ENCODE assay signal across 10 cellular contexts in genomic region chr1:167499657-167500056, GRCh38. TPM values are rescaled to one million over a fixed set of nuclear protein-coding genes. Genes with fewer than 3 reads are reported as not detected.
DNase-seq lines count a peak whose midpoint lies in the region; ATAC-seq and TF ChIP-seq lines count a peak whose summit lies in the region.
"Had no signal": no experiment of that assay in that cellular context is flagged by ENCODE, and none has a peak within 500 bp of the region (broad histone marks: within the 10 kb centered on the region; RNA-seq: fewer than 3 reads in every experiment).

No MANE protein-coding gene starts in this region.

- H3K79me1 ChIP-seq in neuronal stem cell (ENCODE audit: low read depth, low read length) (no peaks in the 10 kb centered on the region), mesendoderm (ENCODE audit: low read length) (no peaks in the 10 kb centered on the region)

- H4K20me1 ChIP-seq in Karpas-422 (ENCODE audit: insufficient read depth, low read depth, low read length): no peaks in the 10 kb centered on the region

- no CpG with 5 or more reads among the region's 3 CpGs for WGBS in neuronal stem cell (ENCODE audit: extremely low coverage in 2 of 2, insufficient read length in 2 of 2, insufficient replicate concordance in 1 of 2), 2 donors
- WGBS in mesendoderm (ENCODE audit: extremely low coverage, insufficient coverage, low lambda C conversion rate): no CpG with 5 or more reads among the region's 3 CpGs

- no peaks in the 10 kb centered on the region for H3K36me3 ChIP-seq in Karpas-422 (ENCODE audit: insufficient read depth, low read length)
- H3K36me3 ChIP-seq in mucosa of descending colon (ENCODE audit: low read depth): no peaks in the 10 kb centered on the region
- no peaks in the 10 kb centered on the region for H3K36me3 ChIP-seq in neuronal stem cell (replicated peaks in 1 of 2; ENCODE audit: control insufficient read depth in 2 of 2, insufficient read depth in 2 of 2, low read length in 2 of 2)
- H3K36me3 ChIP-seq in mesendoderm (ENCODE audit: control insufficient read depth, insufficient read depth, low read length): no peaks in the 10 kb centered on the region

- H3K9me2 ChIP-seq in Karpas-422 (replicated peaks; ENCODE audit: insufficient read depth, low read length): no peaks in the 10 kb centered on the region

- H2AFZ ChIP-seq in Karpas-422 (ENCODE audit: low read length) (no peak overlapping the region), neuronal stem cell (ENCODE audit: low read length) (no peak overlapping the region)

- H3K4me2 ChIP-seq in Karpas-422 (ENCODE audit: low read depth, low read length, poor library complexity, severe bottlenecking) (peak overlapping the region; percentile 71), neuronal stem cell (ENCODE audit: insufficient read depth, low read length, poor library complexity, severe bottlenecking) (no peak overlapping the region), mesendoderm (ENCODE audit: low read length) (no peak overlapping the region)

- H3K4ac ChIP-seq in neuronal stem cell (ENCODE audit: low read length): no peak overlapping the region
- no peak overlapping the region for H3K4ac ChIP-seq in mesendoderm (ENCODE audit: low read depth, low read length)

- DNase-seq in Karpas-422 (peak; percentile 96), mucosa of descending colon (no peak), neuronal stem cell (ENCODE audit: low spot score) (no peak), mesendoderm (no peak), NCI-H2227 treated with DMSO at 0.1 percent for 48 hours (lab: John Stamatoyannopoulos, UW) (no peak), coronary artery (ENCODE audit: low spot score) (no peak)

- no peak overlapping the region for H2BK120ac ChIP-seq in neuronal stem cell (ENCODE audit: low read depth, low read length)
- H2BK120ac ChIP-seq in mesendoderm (ENCODE audit: low read depth, low read length): no peak overlapping the region

- no peak overlapping the region for H3K23ac ChIP-seq in neuronal stem cell (ENCODE audit: low read depth, low read length, poor library complexity)
- no peak overlapping the region for H3K23ac ChIP-seq in mesendoderm (ENCODE audit: low read length)

- H3K4me3 ChIP-seq in Karpas-422 (ENCODE audit: low read length) (peak overlapping the region; percentile 48), mucosa of descending colon (no peak overlapping the region), neuronal stem cell (ENCODE audit: low read length in 2 of 2) (no peak overlapping the region), mesendoderm (ENCODE audit: low read length) (no peak overlapping the region), coronary artery (no peak overlapping the region)
- H3K4me3 ChIP-seq: skin epidermis had no signal

- H3K27ac ChIP-seq in Karpas-422 (ENCODE audit: low read length) (peak overlapping the region; percentile 97), neuronal stem cell (replicated peaks; ENCODE audit: low read length) (no peak overlapping the region), mesendoderm (ENCODE audit: low read depth, low read length) (no peak overlapping the region), coronary artery (no peak overlapping the region)

- intact Hi-C loops in mucosa of descending colon (cut with DNase I, micrococcal nuclease): no loop called here

- peaks cover 70% of the 10 kb centered on the region for H3K4me1 ChIP-seq in Karpas-422 (ENCODE audit: low read length)
- H3K4me1 ChIP-seq in mucosa of descending colon (ENCODE audit: low read depth): no peaks in the 10 kb centered on the region
- H3K4me1 ChIP-seq in neuronal stem cell (ENCODE audit: control insufficient read depth in 2 of 2, insufficient read depth in 1 of 2, low read depth in 1 of 2, low read length in 2 of 2): peaks cover 20 to 33% of the 10 kb centered on the region in 2 donors
- H3K4me1 ChIP-seq in mesendoderm (ENCODE audit: control insufficient read depth, low read depth, low read length): peaks cover 8% of the 10 kb centered on the region

- H3K27me3 ChIP-seq in Karpas-422 (ENCODE audit: low read length) (no peaks in the 10 kb centered on the region), neuronal stem cell (ENCODE audit: control insufficient read depth in 3 of 3, insufficient read depth in 3 of 3, low read depth in 1 of 3, low read length in 3 of 3) (no peaks in the 10 kb centered on the region), mesendoderm (ENCODE audit: insufficient read depth, low read length, poor library complexity) (no peaks in the 10 kb centered on the region)

- ATAC-seq in GM18868 (IDR thresholded peaks at IDR 0.05; ENCODE audit: unreplicated experiment) (peak; percentile 97), GM21786 (IDR thresholded peaks at IDR 0.05; ENCODE audit: unreplicated experiment) (peak; percentile 96), mucosa of descending colon (peak; percentile 61)

- H3K9me3 ChIP-seq in Karpas-422 (ENCODE audit: low read length) (no peaks in the 10 kb centered on the region), mucosa of descending colon (no peaks in the 10 kb centered on the region), neuronal stem cell (replicated peaks in 1 of 2; ENCODE audit: control insufficient read depth in 2 of 2, insufficient read depth in 1 of 2, low read depth in 1 of 2, low read length in 2 of 2) (peaks cover 0 to 1% of the 10 kb centered on the region in 2 donors)

- no peak overlapping the region for H2BK15ac ChIP-seq in neuronal stem cell (ENCODE audit: low read length)
- no peak overlapping the region for H2BK15ac ChIP-seq in mesendoderm (replicated peaks; ENCODE audit: low read depth)

- H4K91ac ChIP-seq in neuronal stem cell (ENCODE audit: low read depth, low read length, poor library complexity): no peak overlapping the region

- no peak overlapping the region for H3K56ac ChIP-seq in mesendoderm (ENCODE audit: low read length)

- no peak overlapping the region for H3K14ac ChIP-seq in neuronal stem cell (ENCODE audit: low read length)

- TF ChIP-seq CTCF in mucosa of descending colon (IDR thresholded peaks at IDR 0.05) (no peak), coronary artery (IDR thresholded peaks at IDR 0.05) (no peak)

- H2BK5ac ChIP-seq in neuronal stem cell (ENCODE audit: low read length): no peak overlapping the region
- H2BK5ac ChIP-seq in mesendoderm (ENCODE audit: low read length): no peak overlapping the region

- no peaks in the 10 kb centered on the region for H3K79me2 ChIP-seq in Karpas-422 (ENCODE audit: low read length)
- H3K79me2 ChIP-seq in mesendoderm (ENCODE audit: control insufficient read depth, insufficient read depth, low read length): no peaks in the 10 kb centered on the region

- H3K18ac ChIP-seq in neuronal stem cell (ENCODE audit: low read length) (no peak overlapping the region), mesendoderm (ENCODE audit: low read length) (no peak overlapping the region)

- no peak overlapping the region for H2BK12ac ChIP-seq in neuronal stem cell (ENCODE audit: low read length)

- peak overlapping the region; percentile 66 for H3K9ac ChIP-seq in Karpas-422 (ENCODE audit: low read length)
- no peak overlapping the region for H3K9ac ChIP-seq in neuronal stem cell (ENCODE audit: low read depth, low read length, poor library complexity)
- no peak overlapping the region for H3K9ac ChIP-seq in mesendoderm (ENCODE audit: low read length)

- H4K5ac ChIP-seq in mesendoderm (ENCODE audit: low read length): no peak overlapping the region

- H2AK5ac ChIP-seq in neuronal stem cell (ENCODE audit: low read depth, low read length) (no peak overlapping the region), mesendoderm (ENCODE audit: low read length) (no peak overlapping the region)

- H4K8ac ChIP-seq in neuronal stem cell (ENCODE audit: low read depth, low read length) (no peak overlapping the region), mesendoderm (ENCODE audit: low read depth, low read length) (no peak overlapping the region)

RNA-seq across cellular contexts. Expression of gene CD247, which starts 18.7 kb away (rescaled TPM):
- total RNA-seq in Karpas-422 (2014; rRNA removed; shearing (Covaris generic); ENCODE audit: low replicate concordance): 41.3 and 56.1 TPM in 2 replicates
- 1 to 10 TPM; 4.6 to 6.1 (median 4.6) TPM for total RNA-seq in mucosa of descending colon
- polyA plus RNA-seq in neuronal stem cell (2013, experiment 1 of 2): 1.5 TPM
- polyA plus RNA-seq in neuronal stem cell (2013, experiment 2 of 2): 1.5 TPM
- polyA plus RNA-seq in mesendoderm (2013, experiment 1 of 2): 2.9 TPM
- polyA plus RNA-seq in mesendoderm (2013, experiment 2 of 2): 3.9 TPM
- total RNA-seq: fibroblast of villous mesenchyme had no signal

RNA-seq across cellular contexts. Expression of gene CREG1, which starts 53.9 kb away (rescaled TPM):
- 51.1 and 102 TPM in 2 replicates for total RNA-seq in Karpas-422 (2014; rRNA removed; shearing (Covaris generic); ENCODE audit: low replicate concordance)
- 10 to 100 TPM; 47.8 to 70.6 (median 58.7) TPM for total RNA-seq in mucosa of descending colon
- 32.6 TPM for polyA plus RNA-seq in neuronal stem cell (2013, experiment 1 of 2)
- 33.4 TPM for polyA plus RNA-seq in neuronal stem cell (2013, experiment 2 of 2)
- 28.3 TPM for polyA plus RNA-seq in mesendoderm (2013, experiment 1 of 2)
- polyA plus RNA-seq in mesendoderm (2013, experiment 2 of 2): 27.9 TPM
